ENCODE assay signal across 1 cellular context in the genomic region with DNA sequence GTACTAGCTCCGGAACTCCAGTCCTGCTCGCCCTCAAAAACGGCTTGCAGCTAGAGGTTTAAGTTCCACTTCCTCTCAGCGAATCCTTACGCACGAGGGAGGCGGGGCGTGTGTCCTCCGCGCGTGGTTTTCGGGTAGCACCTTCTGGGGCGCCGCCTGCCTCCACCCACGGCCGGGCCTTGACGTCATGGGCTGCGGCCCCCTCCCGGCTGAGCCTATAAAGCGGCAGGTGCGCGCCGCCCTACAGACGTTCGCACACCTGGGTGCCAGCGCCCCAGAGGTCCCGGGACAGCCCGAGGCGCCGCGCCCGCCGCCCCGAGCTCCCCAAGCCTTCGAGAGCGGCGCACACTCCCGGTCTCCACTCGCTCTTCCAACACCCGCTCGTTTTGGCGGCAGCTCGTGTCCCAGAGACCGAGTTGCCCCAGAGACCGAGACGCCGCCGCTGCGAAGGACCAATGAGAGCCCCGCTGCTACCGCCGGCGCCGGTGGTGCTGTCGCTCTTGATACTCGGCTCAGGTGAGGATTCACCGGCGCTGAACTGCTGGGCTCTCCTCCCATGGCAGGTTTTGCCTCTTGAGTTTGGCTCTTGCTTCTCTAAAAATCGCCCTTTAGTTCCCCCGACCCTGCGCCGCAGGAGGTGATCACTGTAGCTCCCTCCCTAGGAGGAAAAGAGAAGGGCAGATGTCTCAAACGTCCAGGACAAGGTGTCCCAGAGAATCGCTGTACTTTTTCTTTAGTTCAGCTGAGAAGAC.
TF ChIP-seq lines count a peak whose summit lies in the region.

A gene with protein sequence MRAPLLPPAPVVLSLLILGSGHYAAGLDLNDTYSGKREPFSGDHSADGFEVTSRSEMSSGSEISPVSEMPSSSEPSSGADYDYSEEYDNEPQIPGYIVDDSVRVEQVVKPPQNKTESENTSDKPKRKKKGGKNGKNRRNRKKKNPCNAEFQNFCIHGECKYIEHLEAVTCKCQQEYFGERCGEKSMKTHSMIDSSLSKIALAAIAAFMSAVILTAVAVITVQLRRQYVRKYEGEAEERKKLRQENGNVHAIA (plus strand): TSS at position 246 of the 752 bp plus-strand sequence. CDS start 210 bp downstream, at position 456.

TF ChIP-seq in H1, 55 proteins besides CTCF, POLR2A, EP300 and RAD21:
- no peak for TF ChIP-seq CEBPB (IDR thresholded peaks at IDR 0.05; ENCODE audit: low read depth, low read length)
- no peak for TF ChIP-seq BRCA1 (IDR thresholded peaks at IDR 0.05; ENCODE audit: low read depth, low read length)
- no peak for TF ChIP-seq TCF12 (IDR thresholded peaks at IDR 0.05; ENCODE audit: low read depth, low read length)
- TF ChIP-seq, protein P1, sequence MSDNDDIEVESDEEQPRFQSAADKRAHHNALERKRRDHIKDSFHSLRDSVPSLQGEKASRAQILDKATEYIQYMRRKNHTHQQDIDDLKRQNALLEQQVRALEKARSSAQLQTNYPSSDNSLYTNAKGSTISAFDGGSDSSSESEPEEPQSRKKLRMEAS (IDR thresholded peaks at IDR 0.05), result peak; percentile 92
- 0 out of 2 replicates have a peak, but pooled peaks have one; percentile 19 for TF ChIP-seq TAF1 (IDR thresholded peaks at IDR 0.05; ENCODE audit: low read depth, low read length)
- no peak for TF ChIP-seq JUND (IDR thresholded peaks at IDR 0.05; ENCODE audit: low read length)
- TF ChIP-seq CHD2 (IDR thresholded peaks at IDR 0.05; ENCODE audit: low read length), result no peak
- TF ChIP-seq NANOG (IDR thresholded peaks at IDR 0.05; ENCODE audit: insufficient read depth, low read depth, low read length, poor library complexity, severe bottlenecking), result peak; percentile 29
- no peak for TF ChIP-seq KDM1A (IDR thresholded peaks at IDR 0.05; ENCODE audit: borderline replicate concordance, low read length)
- no peak for TF ChIP-seq SP1 (IDR thresholded peaks at IDR 0.05; ENCODE audit: low read depth, low read length)
- no peak for TF ChIP-seq POLR2AphosphoS5 (IDR thresholded peaks at IDR 0.05; ENCODE audit: low read depth, low read length)
- TF ChIP-seq SIRT6 (IDR thresholded peaks at IDR 0.05; ENCODE audit: low read length), result no peak
- no peak for TF ChIP-seq SIX5 (IDR thresholded peaks at IDR 0.05; ENCODE audit: low read depth, low read length)
- TF ChIP-seq SRF (IDR thresholded peaks at IDR 0.05; ENCODE audit: low read depth, low read length), result no peak
- TF ChIP-seq TBP (IDR thresholded peaks at IDR 0.05; ENCODE audit: low read depth, low read length), result peak; percentile 43; the same call in 1 of the 2 replicates
- TF ChIP-seq, protein P2, sequence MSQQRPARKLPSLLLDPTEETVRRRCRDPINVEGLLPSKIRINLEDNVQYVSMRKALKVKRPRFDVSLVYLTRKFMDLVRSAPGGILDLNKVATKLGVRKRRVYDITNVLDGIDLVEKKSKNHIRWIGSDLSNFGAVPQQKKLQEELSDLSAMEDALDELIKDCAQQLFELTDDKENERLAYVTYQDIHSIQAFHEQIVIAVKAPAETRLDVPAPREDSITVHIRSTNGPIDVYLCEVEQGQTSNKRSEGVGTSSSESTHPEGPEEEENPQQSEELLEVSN (IDR thresholded peaks at IDR 0.05), result peak; percentile 98
- TF ChIP-seq SP4 (IDR thresholded peaks at IDR 0.05; ENCODE audit: low read length), result no peak
- TF ChIP-seq, protein P3, sequence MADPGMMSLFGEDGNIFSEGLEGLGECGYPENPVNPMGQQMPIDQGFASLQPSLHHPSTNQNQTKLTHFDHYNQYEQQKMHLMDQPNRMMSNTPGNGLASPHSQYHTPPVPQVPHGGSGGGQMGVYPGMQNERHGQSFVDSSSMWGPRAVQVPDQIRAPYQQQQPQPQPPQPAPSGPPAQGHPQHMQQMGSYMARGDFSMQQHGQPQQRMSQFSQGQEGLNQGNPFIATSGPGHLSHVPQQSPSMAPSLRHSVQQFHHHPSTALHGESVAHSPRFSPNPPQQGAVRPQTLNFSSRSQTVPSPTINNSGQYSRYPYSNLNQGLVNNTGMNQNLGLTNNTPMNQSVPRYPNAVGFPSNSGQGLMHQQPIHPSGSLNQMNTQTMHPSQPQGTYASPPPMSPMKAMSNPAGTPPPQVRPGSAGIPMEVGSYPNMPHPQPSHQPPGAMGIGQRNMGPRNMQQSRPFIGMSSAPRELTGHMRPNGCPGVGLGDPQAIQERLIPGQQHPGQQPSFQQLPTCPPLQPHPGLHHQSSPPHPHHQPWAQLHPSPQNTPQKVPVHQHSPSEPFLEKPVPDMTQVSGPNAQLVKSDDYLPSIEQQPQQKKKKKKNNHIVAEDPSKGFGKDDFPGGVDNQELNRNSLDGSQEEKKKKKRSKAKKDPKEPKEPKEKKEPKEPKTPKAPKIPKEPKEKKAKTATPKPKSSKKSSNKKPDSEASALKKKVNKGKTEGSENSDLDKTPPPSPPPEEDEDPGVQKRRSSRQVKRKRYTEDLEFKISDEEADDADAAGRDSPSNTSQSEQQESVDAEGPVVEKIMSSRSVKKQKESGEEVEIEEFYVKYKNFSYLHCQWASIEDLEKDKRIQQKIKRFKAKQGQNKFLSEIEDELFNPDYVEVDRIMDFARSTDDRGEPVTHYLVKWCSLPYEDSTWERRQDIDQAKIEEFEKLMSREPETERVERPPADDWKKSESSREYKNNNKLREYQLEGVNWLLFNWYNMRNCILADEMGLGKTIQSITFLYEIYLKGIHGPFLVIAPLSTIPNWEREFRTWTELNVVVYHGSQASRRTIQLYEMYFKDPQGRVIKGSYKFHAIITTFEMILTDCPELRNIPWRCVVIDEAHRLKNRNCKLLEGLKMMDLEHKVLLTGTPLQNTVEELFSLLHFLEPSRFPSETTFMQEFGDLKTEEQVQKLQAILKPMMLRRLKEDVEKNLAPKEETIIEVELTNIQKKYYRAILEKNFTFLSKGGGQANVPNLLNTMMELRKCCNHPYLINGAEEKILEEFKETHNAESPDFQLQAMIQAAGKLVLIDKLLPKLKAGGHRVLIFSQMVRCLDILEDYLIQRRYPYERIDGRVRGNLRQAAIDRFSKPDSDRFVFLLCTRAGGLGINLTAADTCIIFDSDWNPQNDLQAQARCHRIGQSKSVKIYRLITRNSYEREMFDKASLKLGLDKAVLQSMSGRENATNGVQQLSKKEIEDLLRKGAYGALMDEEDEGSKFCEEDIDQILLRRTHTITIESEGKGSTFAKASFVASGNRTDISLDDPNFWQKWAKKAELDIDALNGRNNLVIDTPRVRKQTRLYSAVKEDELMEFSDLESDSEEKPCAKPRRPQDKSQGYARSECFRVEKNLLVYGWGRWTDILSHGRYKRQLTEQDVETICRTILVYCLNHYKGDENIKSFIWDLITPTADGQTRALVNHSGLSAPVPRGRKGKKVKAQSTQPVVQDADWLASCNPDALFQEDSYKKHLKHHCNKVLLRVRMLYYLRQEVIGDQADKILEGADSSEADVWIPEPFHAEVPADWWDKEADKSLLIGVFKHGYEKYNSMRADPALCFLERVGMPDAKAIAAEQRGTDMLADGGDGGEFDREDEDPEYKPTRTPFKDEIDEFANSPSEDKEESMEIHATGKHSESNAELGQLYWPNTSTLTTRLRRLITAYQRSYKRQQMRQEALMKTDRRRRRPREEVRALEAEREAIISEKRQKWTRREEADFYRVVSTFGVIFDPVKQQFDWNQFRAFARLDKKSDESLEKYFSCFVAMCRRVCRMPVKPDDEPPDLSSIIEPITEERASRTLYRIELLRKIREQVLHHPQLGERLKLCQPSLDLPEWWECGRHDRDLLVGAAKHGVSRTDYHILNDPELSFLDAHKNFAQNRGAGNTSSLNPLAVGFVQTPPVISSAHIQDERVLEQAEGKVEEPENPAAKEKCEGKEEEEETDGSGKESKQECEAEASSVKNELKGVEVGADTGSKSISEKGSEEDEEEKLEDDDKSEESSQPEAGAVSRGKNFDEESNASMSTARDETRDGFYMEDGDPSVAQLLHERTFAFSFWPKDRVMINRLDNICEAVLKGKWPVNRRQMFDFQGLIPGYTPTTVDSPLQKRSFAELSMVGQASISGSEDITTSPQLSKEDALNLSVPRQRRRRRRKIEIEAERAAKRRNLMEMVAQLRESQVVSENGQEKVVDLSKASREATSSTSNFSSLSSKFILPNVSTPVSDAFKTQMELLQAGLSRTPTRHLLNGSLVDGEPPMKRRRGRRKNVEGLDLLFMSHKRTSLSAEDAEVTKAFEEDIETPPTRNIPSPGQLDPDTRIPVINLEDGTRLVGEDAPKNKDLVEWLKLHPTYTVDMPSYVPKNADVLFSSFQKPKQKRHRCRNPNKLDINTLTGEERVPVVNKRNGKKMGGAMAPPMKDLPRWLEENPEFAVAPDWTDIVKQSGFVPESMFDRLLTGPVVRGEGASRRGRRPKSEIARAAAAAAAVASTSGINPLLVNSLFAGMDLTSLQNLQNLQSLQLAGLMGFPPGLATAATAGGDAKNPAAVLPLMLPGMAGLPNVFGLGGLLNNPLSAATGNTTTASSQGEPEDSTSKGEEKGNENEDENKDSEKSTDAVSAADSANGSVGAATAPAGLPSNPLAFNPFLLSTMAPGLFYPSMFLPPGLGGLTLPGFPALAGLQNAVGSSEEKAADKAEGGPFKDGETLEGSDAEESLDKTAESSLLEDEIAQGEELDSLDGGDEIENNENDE (IDR thresholded peaks at IDR 0.05; ENCODE audit: insufficient replicate concordance, low read length), result no peak
- TF ChIP-seq EZH2 (IDR thresholded peaks at IDR 0.05; ENCODE audit: low read depth, low read length, severe bottlenecking), result peak; percentile 39
- TF ChIP-seq TEAD4 (IDR thresholded peaks at IDR 0.05; ENCODE audit: low read depth, low read length), result no peak
- TF ChIP-seq POU5F1 (IDR thresholded peaks at IDR 0.05; ENCODE audit: low read depth, low read length), result no peak
- no peak for TF ChIP-seq CBX5 (IDR thresholded peaks at IDR 0.05; ENCODE audit: low read depth, low read length)
- TF ChIP-seq SAP30 (IDR thresholded peaks at IDR 0.05; ENCODE audit: insufficient read depth, insufficient replicate concordance, low read length), result no peak
- no peak for TF ChIP-seq RNF2 (IDR thresholded peaks at IDR 0.05; ENCODE audit: borderline replicate concordance, low read depth, low read length, missing control alignments, poor library complexity, severe bottlenecking)
- peak; percentile 22; the same call in 1 of the 2 replicates for TF ChIP-seq RBBP5 (IDR thresholded peaks at IDR 0.05; ENCODE audit: borderline replicate concordance, low read depth, low read length)
- TF ChIP-seq SIN3A (conservative IDR thresholded peaks at IDR 0.05 in 1 of 2, IDR thresholded peaks at IDR 0.05 in 1 of 2; ENCODE audit: low read depth in 1 of 2, low read length in 2 of 2), result peak; percentile 8 to 88; a peak in 2 of 4 replicates
- TF ChIP-seq KDM4A (IDR thresholded peaks at IDR 0.05; ENCODE audit: low read depth, low read length, severe bottlenecking), result peak; percentile 79
- no peak for TF ChIP-seq MAFK (IDR thresholded peaks at IDR 0.05; ENCODE audit: low read depth, low read length)
- peak; percentile 85 for TF ChIP-seq ASH2L (IDR thresholded peaks at IDR 0.05; ENCODE audit: low read length)
- TF ChIP-seq CREB1 (IDR thresholded peaks at IDR 0.05), result peak; percentile 10; the same call in 1 of the 2 replicates
